8 cellular contexts compared by ENCODE assay signal in genomic region chr10:97553575-97554100, GRCh38. TPM values are rescaled to one million over a fixed set of nuclear protein-coding genes. Genes with fewer than 3 reads are reported as not detected.
DNase-seq lines count a peak whose midpoint lies in the region; ATAC-seq and FAIRE-seq lines count a peak whose summit lies in the region.

No MANE protein-coding gene starts in this region.

- DNase-seq in NCI-H2081 (lab: John Stamatoyannopoulos, UW) (peak; percentile 33 to 48), NCI-H2081 treated with DMSO at 0.1 percent for 48 hours (lab: John Stamatoyannopoulos, UW) (no peak), HTR-8/SVneo (ENCODE audit: insufficient read length, low spot score) (peak; percentile 74), SJSA1 (ENCODE audit: low read depth in 1 of 2, low spot score in 2 of 2) (peak; percentile 54 to 66), head of caudate nucleus (peak; percentile 49 to 89 (median 78)), pons (ENCODE audit: low spot score) (peak; percentile 81), aorta (peak; percentile 79 to 90)
- DNase-seq in activated naive CD4-positive, alpha-beta T cell treated with Interleukin-2 at 50 U/mL for 16 hours: peak; percentile 69

- 19% methylated on average over 7 of the region's 7 CpGs for WGBS in aorta, 2 donors

- no peaks in the 10 kb centered on the region for H3K27me3 ChIP-seq in SJSA1 (replicated peaks)
- no peaks in the 10 kb centered on the region for H3K27me3 ChIP-seq in aorta (ENCODE audit: control insufficient read depth in 1 of 2, insufficient read depth in 2 of 2, low read length in 1 of 2)

- H3K4me1 ChIP-seq in SJSA1 (replicated peaks) (peaks cover 8% of the 10 kb centered on the region), aorta (ENCODE audit: control insufficient read depth in 1 of 2, insufficient read depth in 2 of 2, low read length in 2 of 2) (no peaks in the 10 kb centered on the region)

- H3K36me3 ChIP-seq in SJSA1 (no peaks in the 10 kb centered on the region), aorta (ENCODE audit: control insufficient read depth in 1 of 2, insufficient read depth in 2 of 2, low read length in 1 of 2) (no peaks in the 10 kb centered on the region)

- H3K4me3 ChIP-seq in SJSA1: no peak overlapping the region
- H3K4me3 ChIP-seq in aorta (ENCODE audit: low read length in 2 of 2): no peak overlapping the region

- intact Hi-C loops in head of caudate nucleus (cut with DNase I) (loop anchor here (5.0 kb wide), 3 partner anchors 51 to 106 kb away; partner anchors contain the start of genes EXOSC1 and ZDHHC16), aorta (cut with DNase I) (loop anchor here (1.0 to 5.0 kb wide), 4 partner anchors 19 to 106 kb away; partner anchors contain the start of genes EXOSC1 (in 1 of the 2) and ZDHHC16 (in 1 of the 2))

- peak; percentile 92 for ATAC-seq in aorta (ENCODE audit: low FRiP score)

- peaks cover 7% of the 10 kb centered on the region; the same call in 1 of the 2 replicates for H3K9me3 ChIP-seq in SJSA1 (replicated peaks)
- H3K9me3 ChIP-seq in aorta (ENCODE audit: control insufficient read depth, low read length): no peaks in the 10 kb centered on the region

- H3K27ac ChIP-seq in SJSA1: no peak overlapping the region
- no peak overlapping the region for H3K27ac ChIP-seq in aorta (ENCODE audit: low read depth in 1 of 2, low read length in 2 of 2)

- no peak for FAIRE-seq in HTR-8/SVneo (lab: Jason Lieb, UNC)

RNA-seq across cellular contexts. Expression of gene ANKRD2, which starts 18.9 kb away (rescaled TPM):
- total RNA-seq in SJSA1 (2014; rRNA removed; shearing (Covaris generic)): 0.22 TPM in 1 of 2 replicates, not detected in the other
- under 1 TPM; 0.39 to 0.78 TPM for total RNA-seq in aorta
- 1 to 10 TPM; 1.4 to 3.1 TPM for polyA plus RNA-seq in aorta

RNA-seq across cellular contexts. Expression of gene HOGA1, which starts 30.6 kb away (rescaled TPM):
- 0.21 TPM in 1 of 2 replicates, not detected in the other for total RNA-seq in SJSA1 (2014; rRNA removed; shearing (Covaris generic))
- 1 to 10 TPM; 1.9 to 4.6 TPM for total RNA-seq in aorta
- polyA plus RNA-seq in aorta: 1 to 10 TPM; 3.9 to 4.0 TPM

RNA-seq across cellular contexts. Expression of gene C10orf62, which starts 35.9 kb away (rescaled TPM):
- total RNA-seq in SJSA1 (2014; rRNA removed; shearing (Covaris generic)): not detected in 2 replicates
- total RNA-seq in aorta: under 1 TPM; 0.29 to 0.42 TPM
- under 1 TPM in 1 of 2 donors, not detected in 1; 0.54 TPM for polyA plus RNA-seq in aorta

RNA-seq across cellular contexts. Expression of gene UBTD1, which starts 54.9 kb away (rescaled TPM):
- total RNA-seq in SJSA1 (2014; rRNA removed; shearing (Covaris generic)): 14.8 and 15.8 TPM in 2 replicates
- total RNA-seq in aorta: 10 to 100 TPM; 15.1 to 15.8 TPM
- polyA plus RNA-seq in aorta: 10 to 100 TPM; 10.1 to 18.9 TPM

RNA-seq across cellular contexts. Expression of gene MMS19, which starts 55.4 kb away (rescaled TPM):
- total RNA-seq in SJSA1 (2014; rRNA removed; shearing (Covaris generic)): 60.5 and 71.3 TPM in 2 replicates
- total RNA-seq in aorta: 10 to 100 TPM; 34.3 to 63.8 TPM
- polyA plus RNA-seq in aorta: 10 to 100 TPM; 16.2 to 73.4 TPM
